Comparison of ENCODE assay signal across 15 cellular contexts in genomic region chr9:89635816-89636215, GRCh38. TPM values are rescaled to one million over a fixed set of nuclear protein-coding genes. Genes with fewer than 3 reads are reported as not detected.
A peak's percentile ranks its signal among the peaks of the same experiment; 100 is the strongest.
DNase-seq lines count a peak whose midpoint lies in the region; ATAC-seq and TF ChIP-seq lines count a peak whose summit lies in the region.
"Had no signal": no experiment of that assay in that cellular context is flagged by ENCODE, and none has a peak within 500 bp of the region (broad histone marks: within the 10 kb centered on the region; RNA-seq: fewer than 3 reads in every experiment).

No MANE protein-coding gene starts in this region.

- H3K4me1 ChIP-seq in uterus, result peaks cover 9 to 36% of the 10 kb centered on the region in 2 donors
- H3K4me1 ChIP-seq: breast epithelium, SJSA1 had no signal

- H3K27ac Mint-ChIP-seq in CD4-positive, alpha-beta T cell, result no peak overlapping the region
- H3K27ac Mint-ChIP-seq: mesothelial cell of epicardium; stimulated activated naive CD8-positive, alpha-beta T cell treated with anti-CD3 and anti-CD28 coated beads, Interleukin-15, amount 100 ng/mL, for 72 hours had no signal

- no peaks in the 10 kb centered on the region for H3K4me1 Mint-ChIP-seq in CD4-positive, alpha-beta T cell (ENCODE audit: low read depth)

- no peaks in the 10 kb centered on the region for H3K9me3 Mint-ChIP-seq in CD4-positive, alpha-beta T cell
- H3K9me3 Mint-ChIP-seq: mesothelial cell of epicardium; stimulated activated naive CD8-positive, alpha-beta T cell treated with anti-CD3 and anti-CD28 coated beads, Interleukin-15, amount 100 ng/mL, for 72 hours had no signal

- no peaks in the 10 kb centered on the region for H3K36me3 Mint-ChIP-seq in CD4-positive, alpha-beta T cell (ENCODE audit: low read depth)
- H3K36me3 Mint-ChIP-seq: mesothelial cell of epicardium had no signal

- intact Hi-C loops in uterus (cut with DNase I; ENCODE audit: low total_unique reads), result no loop called here
- intact Hi-C loops in CD4-positive, alpha-beta T cell (cut with DNase I, micrococcal nuclease), result no loop called here

- ATAC-seq in HG03442 (IDR thresholded peaks at IDR 0.05; ENCODE audit: unreplicated experiment), result no peak
- ATAC-seq in CD4-positive, alpha-beta T cell (ENCODE audit: poor library complexity), result no peak
- no peak for ATAC-seq in HG03460 (IDR thresholded peaks at IDR 0.05; ENCODE audit: unreplicated experiment)
- ATAC-seq: HepG2; stimulated activated naive CD8-positive, alpha-beta T cell treated with anti-CD3 and anti-CD28 coated beads, Interleukin-15, amount 100 ng/mL, for 72 hours had no signal

- H3K9me3 ChIP-seq in uterus, result no peaks in the 10 kb centered on the region
- no peaks in the 10 kb centered on the region for H3K9me3 ChIP-seq in CD4-positive, alpha-beta T cell (ENCODE audit: control insufficient read depth, low read length)
- H3K9me3 ChIP-seq: breast epithelium, SJSA1 had no signal

- H3K27me3 Mint-ChIP-seq in CD4-positive, alpha-beta T cell, result no peaks in the 10 kb centered on the region
- H3K27me3 Mint-ChIP-seq: stimulated activated naive CD8-positive, alpha-beta T cell treated with anti-CD3 and anti-CD28 coated beads, Interleukin-15, amount 100 ng/mL, for 72 hours had no signal

- no peak for TF ChIP-seq CTCF in uterus (IDR thresholded peaks at IDR 0.05)
- no peak for TF ChIP-seq CTCF in CD4-positive, alpha-beta T cell (IDR thresholded peaks at IDR 0.05)

- H3K27ac ChIP-seq in uterus, result peak overlapping the region; percentile 85 to 92
- H3K27ac ChIP-seq in CD4-positive, alpha-beta T cell (ENCODE audit: low read depth, low read length), result no peak overlapping the region
- H3K27ac ChIP-seq: breast epithelium, SJSA1 had no signal

- no peak for TF ChIP-seq POLR2A in uterus (IDR thresholded peaks at IDR 0.05)

- DNase-seq in NCI-H510A (lab: John Stamatoyannopoulos, UW) (peak; percentile 76), NCI-H510A treated with DMSO at 0.1 percent for 48 hours (lab: John Stamatoyannopoulos, UW) (no peak), RPMI8226 (peak; percentile 77), islet precursor cell (peak; percentile 78), uterus (no peak)
- DNase-seq in CD4-positive, alpha-beta T cell, result no peak
- DNase-seq: activated effector memory CD4-positive, alpha-beta T cell treated with anti-CD3 and anti-CD28 coated beads, Interleukin-2, amount 50 U/mL, for 16 hours; NCI-H1048; stimulated activated naive CD8-positive, alpha-beta T cell treated with anti-CD3 and anti-CD28 coated beads, Interleukin-15, amount 100 ng/mL, for 72 hours had no signal

- H3K36me3 ChIP-seq in uterus, result no peaks in the 10 kb centered on the region
- H3K36me3 ChIP-seq: breast epithelium, SJSA1 had no signal

- H3K4me3 Mint-ChIP-seq in CD4-positive, alpha-beta T cell, result no peak overlapping the region
- H3K4me3 Mint-ChIP-seq: mesothelial cell of epicardium; stimulated activated naive CD8-positive, alpha-beta T cell treated with anti-CD3 and anti-CD28 coated beads, Interleukin-15, amount 100 ng/mL, for 72 hours had no signal

- no peaks in the 10 kb centered on the region for H3K27me3 ChIP-seq in uterus
- no peaks in the 10 kb centered on the region for H3K27me3 ChIP-seq in CD4-positive, alpha-beta T cell (ENCODE audit: control insufficient read depth, insufficient read depth, low read length)
- H3K27me3 ChIP-seq: breast epithelium, SJSA1 had no signal

- CTCF ChIA-PET in CD4-positive, alpha-beta T cell (lab: Charles Lee), result no interaction called here

- H3K4me3 ChIP-seq in uterus, result no peak overlapping the region
- H3K4me3 ChIP-seq: breast epithelium, SJSA1 had no signal

- POLR2A ChIA-PET in CD4-positive, alpha-beta T cell (lab: Charles Lee), result no interaction called here

RNA-seq across cellular contexts. Expression of gene GADD45G, which starts 31.0 kb away (rescaled TPM):
- total RNA-seq in uterus, result 10 to 100 TPM in 3 of 4 donors, under 1 TPM in 1; 0.88 to 91.2 (median 15.3) TPM
- total RNA-seq in CD4-positive, alpha-beta T cell, result 10 to 100 TPM; 15.6 to 16.1 TPM
- total RNA-seq: HepG2, SJSA1 had no signal

Comparison
In these comparisons a context has a peak if more than half of its experiments do, and no peak if none do; other contexts are left out.
1. DNase-seq: peak in NCI-H510A (single experiment), RPMI8226 (single experiment) and islet precursor cell (single experiment); none in NCI-H510A treated with DMSO at 0.1 percent for 48 hours (single experiment), uterus (0 of 2) and CD4-positive, alpha-beta T cell (0 of 10).